ENCODE assay signal across 23 cellular contexts in the genomic region with DNA sequence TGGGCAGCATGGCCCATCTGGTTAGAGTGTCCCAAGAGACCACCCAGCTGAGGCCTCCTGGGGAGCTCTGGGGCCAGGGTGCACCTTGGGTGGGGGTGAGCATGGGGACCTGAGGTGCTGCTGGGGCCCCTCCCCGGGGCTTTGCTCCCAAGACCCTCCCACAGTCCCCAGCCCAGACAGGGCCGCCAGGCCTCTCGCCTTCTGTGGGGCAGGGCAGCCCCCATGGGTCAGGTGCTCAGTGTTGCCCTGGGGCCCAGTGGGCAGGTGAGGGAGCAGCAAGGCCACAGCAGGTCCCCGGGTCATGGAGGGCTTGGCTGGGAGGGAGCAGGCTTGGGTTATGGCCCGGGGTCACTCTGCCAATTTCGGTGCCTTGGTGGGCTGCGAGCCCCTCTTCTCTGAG. TPM values are rescaled to one million over a fixed set of nuclear protein-coding genes. Genes with fewer than 3 reads are reported as not detected.
DNase-seq lines count a peak whose midpoint lies in the region; ATAC-seq and TF ChIP-seq lines count a peak whose summit lies in the region.
"Had no signal": no experiment of that assay in that cellular context is flagged by ENCODE, and none has a peak within 500 bp of the region (broad histone marks: within the 10 kb centered on the region; RNA-seq: fewer than 3 reads in every experiment).

No MANE protein-coding gene starts in this region.

- H3K9me3 ChIP-seq in naive thymus-derived CD4-positive, alpha-beta T cell (ENCODE audit: control insufficient read depth in 2 of 3, low read length in 3 of 3): no peaks in the 10 kb centered on the region
- H3K9me3 ChIP-seq: BE2C had no signal

- ATAC-seq in activated naive CD8-positive, alpha-beta T cell treated with anti-CD3 and anti-CD28 coated beads, Interleukin-2, amount 10 ng/mL, durations not matched to agents 7 days and 5 days (ENCODE audit: low read depth): no peak
- ATAC-seq in activated naive CD8-positive, alpha-beta T cell treated with anti-CD3 and anti-CD28 coated beads, Interleukin-2, amount 50 U/mL, for 24 hours: no peak
- ATAC-seq in naive thymus-derived CD4-positive, alpha-beta T cell: peak; percentile 14
- ATAC-seq in activated T-cell treated with anti-CD3 and anti-CD28 coated beads, Interleukin-2, amount 50 U/mL, for 4 hours: no peak
- ATAC-seq: GM12878, GM23338, HCT116 had no signal

- H3K27ac Mint-ChIP-seq in activated naive CD8-positive, alpha-beta T cell treated with anti-CD3 and anti-CD28 coated beads, Interleukin-2, amount 10 ng/mL, durations not matched to agents 7 days and 5 days: peak overlapping the region; percentile 21
- H3K27ac Mint-ChIP-seq in activated naive CD8-positive, alpha-beta T cell treated with anti-CD3 and anti-CD28 coated beads, Interleukin-2, amount 50 U/mL, for 24 hours: no peak overlapping the region
- peak overlapping the region in 1 of 9 donors; percentile 62 for H3K27ac Mint-ChIP-seq in naive thymus-derived CD4-positive, alpha-beta T cell
- H3K27ac Mint-ChIP-seq: CD14-positive monocyte; CD4-positive, alpha-beta T cell; GM23338; HFFc6 had no signal

- intact Hi-C loops in naive thymus-derived CD4-positive, alpha-beta T cell (cut with micrococcal nuclease): no loop called here

- no peaks in the 10 kb centered on the region for H3K36me3 Mint-ChIP-seq in activated naive CD8-positive, alpha-beta T cell treated with anti-CD3 and anti-CD28 coated beads, Interleukin-2, amount 10 ng/mL, durations not matched to agents 7 days and 5 days
- no peaks in the 10 kb centered on the region for H3K36me3 Mint-ChIP-seq in activated naive CD8-positive, alpha-beta T cell treated with anti-CD3 and anti-CD28 coated beads, Interleukin-2, amount 50 U/mL, for 24 hours (ENCODE audit: low read depth)
- no peaks in the 10 kb centered on the region for H3K36me3 Mint-ChIP-seq in naive thymus-derived CD4-positive, alpha-beta T cell
- H3K36me3 Mint-ChIP-seq in activated T-cell treated with anti-CD3 and anti-CD28 coated beads, Interleukin-2, amount 50 U/mL, for 4 hours (ENCODE audit: insufficient read depth): no peaks in the 10 kb centered on the region
- H3K36me3 Mint-ChIP-seq: CD14-positive monocyte; CD8-positive, alpha-beta memory T cell had no signal

- no peaks in the 10 kb centered on the region for H3K27me3 Mint-ChIP-seq in activated naive CD8-positive, alpha-beta T cell treated with anti-CD3 and anti-CD28 coated beads, Interleukin-2, amount 10 ng/mL, durations not matched to agents 7 days and 5 days
- no peaks in the 10 kb centered on the region for H3K27me3 Mint-ChIP-seq in activated naive CD8-positive, alpha-beta T cell treated with anti-CD3 and anti-CD28 coated beads, Interleukin-2, amount 50 U/mL, for 24 hours
- no peaks in the 10 kb centered on the region for H3K27me3 Mint-ChIP-seq in naive thymus-derived CD4-positive, alpha-beta T cell
- no peaks in the 10 kb centered on the region for H3K27me3 Mint-ChIP-seq in activated T-cell treated with anti-CD3 and anti-CD28 coated beads, Interleukin-2, amount 50 U/mL, for 4 hours (ENCODE audit: low read depth)

- in situ Hi-C loops in ACHN (cut with HindIII; ENCODE audit: low pct_ligation_motif_present, low pct_unique_long_range_greater_than_20kb, low sequenced_read_pairs): no loop called here

- POLR2A ChIA-PET in activated naive CD8-positive, alpha-beta T cell treated with anti-CD3 and anti-CD28 coated beads, Interleukin-2, amount 10 ng/mL, durations not matched to agents 7 days and 5 days (lab: Charles Lee): no interaction called here
- POLR2A ChIA-PET in RWPE1 (lab: Yijun Ruan, JAX; ENCODE audit: low non-redundant PET): no interaction called here
- POLR2A ChIA-PET in naive thymus-derived CD4-positive, alpha-beta T cell (lab: Charles Lee): no interaction called here

- no peaks in the 10 kb centered on the region for H3K27me3 ChIP-seq in naive thymus-derived CD4-positive, alpha-beta T cell (ENCODE audit: control insufficient read depth in 2 of 2, insufficient read depth in 2 of 2, low read length in 2 of 2)
- H3K27me3 ChIP-seq: BE2C had no signal

- TF ChIP-seq CTCF in RWPE1 (conservative IDR thresholded peaks at IDR 0.05; ENCODE audit: low read depth): no peak

- no peak for DNase-seq in activated naive CD8-positive, alpha-beta T cell treated with anti-CD3 and anti-CD28 coated beads, Interleukin-2, amount 10 ng/mL, durations not matched to agents 7 days and 5 days
- no peak for DNase-seq in activated naive CD8-positive, alpha-beta T cell treated with anti-CD3 and anti-CD28 coated beads, Interleukin-2, amount 50 U/mL, for 24 hours
- DNase-seq in RWPE1 (ENCODE audit: low spot score) (no peak), ACHN (no peak), midbrain (lab: John Stamatoyannopoulos, UW) (no peak), UCSD-AML1 (lab: John Stamatoyannopoulos, UW; ENCODE audit: unreplicated experiment) (no peak)
- no peak for DNase-seq in naive thymus-derived CD4-positive, alpha-beta T cell
- no peak for DNase-seq in activated T-cell treated with anti-CD3 and anti-CD28 coated beads, Interleukin-2, amount 50 U/mL, for 4 hours
- DNase-seq: AML-193; BE2C; CD4-positive, alpha-beta T cell; CD8-positive, alpha-beta memory T cell; DMS 273 treated with DMSO at 0.1 percent for 48 hours; DMS79; EL; GDM1; H9; HFFc6 had no signal

- H3K4me1 Mint-ChIP-seq in activated naive CD8-positive, alpha-beta T cell treated with anti-CD3 and anti-CD28 coated beads, Interleukin-2, amount 10 ng/mL, durations not matched to agents 7 days and 5 days: no peaks in the 10 kb centered on the region
- H3K4me1 Mint-ChIP-seq in activated naive CD8-positive, alpha-beta T cell treated with anti-CD3 and anti-CD28 coated beads, Interleukin-2, amount 50 U/mL, for 24 hours: no peaks in the 10 kb centered on the region
- H3K4me1 Mint-ChIP-seq in naive thymus-derived CD4-positive, alpha-beta T cell: peaks cover 0 to 1% (median 0%) of the 10 kb centered on the region in 7 donors
- H3K4me1 Mint-ChIP-seq in activated T-cell treated with anti-CD3 and anti-CD28 coated beads, Interleukin-2, amount 50 U/mL, for 4 hours (ENCODE audit: low read depth): no peaks in the 10 kb centered on the region
- H3K4me1 Mint-ChIP-seq: CD14-positive monocyte, GM23338 had no signal

- no peaks in the 10 kb centered on the region for H3K9me3 Mint-ChIP-seq in activated naive CD8-positive, alpha-beta T cell treated with anti-CD3 and anti-CD28 coated beads, Interleukin-2, amount 10 ng/mL, durations not matched to agents 7 days and 5 days
- no peaks in the 10 kb centered on the region for H3K9me3 Mint-ChIP-seq in activated naive CD8-positive, alpha-beta T cell treated with anti-CD3 and anti-CD28 coated beads, Interleukin-2, amount 50 U/mL, for 24 hours
- peaks cover 0 to 1% (median 0%) of the 10 kb centered on the region in 11 donors for H3K9me3 Mint-ChIP-seq in naive thymus-derived CD4-positive, alpha-beta T cell
- H3K9me3 Mint-ChIP-seq in activated T-cell treated with anti-CD3 and anti-CD28 coated beads, Interleukin-2, amount 50 U/mL, for 4 hours: no peaks in the 10 kb centered on the region
- H3K9me3 Mint-ChIP-seq: CD4-positive, alpha-beta T cell; CD8-positive, alpha-beta memory T cell; GM23338; H9 had no signal

- CTCF ChIA-PET in RWPE1 (lab: Yijun Ruan, JAX): no interaction called here
- CTCF ChIA-PET in naive thymus-derived CD4-positive, alpha-beta T cell (lab: Charles Lee): no interaction called here

- H3K4me3 Mint-ChIP-seq in activated naive CD8-positive, alpha-beta T cell treated with anti-CD3 and anti-CD28 coated beads, Interleukin-2, amount 10 ng/mL, durations not matched to agents 7 days and 5 days: no peak overlapping the region
- no peak overlapping the region for H3K4me3 Mint-ChIP-seq in activated naive CD8-positive, alpha-beta T cell treated with anti-CD3 and anti-CD28 coated beads, Interleukin-2, amount 50 U/mL, for 24 hours
- H3K4me3 Mint-ChIP-seq in naive thymus-derived CD4-positive, alpha-beta T cell: no peak overlapping the region
- no peak overlapping the region for H3K4me3 Mint-ChIP-seq in activated T-cell treated with anti-CD3 and anti-CD28 coated beads, Interleukin-2, amount 50 U/mL, for 4 hours
- H3K4me3 Mint-ChIP-seq: CD14-positive monocyte; CD4-positive, alpha-beta T cell; CD8-positive, alpha-beta memory T cell; GM23338; H9; HFFc6 had no signal

- no peak overlapping the region for H3K4me3 ChIP-seq in naive thymus-derived CD4-positive, alpha-beta T cell (ENCODE audit: low read length)
- H3K4me3 ChIP-seq: GM12878, GM23338 had no signal

- H3K27ac ChIP-seq in RWPE1: peak overlapping the region; percentile 51
- H3K27ac ChIP-seq in naive thymus-derived CD4-positive, alpha-beta T cell (ENCODE audit: low read depth, low read length): no peak overlapping the region
- H3K27ac ChIP-seq: 22Rv1 had no signal

- H3K4me1 ChIP-seq in naive thymus-derived CD4-positive, alpha-beta T cell (ENCODE audit: control insufficient read depth in 2 of 2, insufficient read depth in 2 of 2, low read length in 2 of 2): no peaks in the 10 kb centered on the region
- H3K4me1 ChIP-seq: BE2C had no signal

- H3K36me3 ChIP-seq in naive thymus-derived CD4-positive, alpha-beta T cell (ENCODE audit: control insufficient read depth in 2 of 3, insufficient read depth in 3 of 3, low read length in 3 of 3): no peaks in the 10 kb centered on the region
- H3K36me3 ChIP-seq: BE2C had no signal

RNA-seq across cellular contexts. Expression of a gene that starts 24.5 kb away (rescaled TPM):
- 1 to 10 TPM; 9.6 to 9.9 TPM for total RNA-seq in activated naive CD8-positive, alpha-beta T cell treated with anti-CD3 and anti-CD28 coated beads, Interleukin-2, amount 10 ng/mL, durations not matched to agents 7 days and 5 days
- total RNA-seq in naive thymus-derived CD4-positive, alpha-beta T cell: 10 to 100 TPM in 4 of 5 experiments, 1 to 10 TPM in 1; 8.7 to 14.9 (median 12.3) TPM
- polyA plus RNA-seq in naive thymus-derived CD4-positive, alpha-beta T cell: 10 to 100 TPM in 1 of 2 donors, 1 to 10 TPM in 1; 9.1 to 10.4 TPM
- total RNA-seq in activated T-cell treated with anti-CD3 and anti-CD28 coated beads, Interleukin-2, amount 50 U/mL, for 4 hours: 10 to 100 TPM; 23.4 to 23.6 (median 23.6) TPM

RNA-seq across cellular contexts. Expression of a gene that starts 39.2 kb away (rescaled TPM):
- total RNA-seq in activated naive CD8-positive, alpha-beta T cell treated with anti-CD3 and anti-CD28 coated beads, Interleukin-2, amount 10 ng/mL, durations not matched to agents 7 days and 5 days: 10 to 100 TPM; 28.2 to 30.3 TPM
- 10 to 100 TPM; 10.1 to 37.4 (median 18.4) TPM for total RNA-seq in naive thymus-derived CD4-positive, alpha-beta T cell
- 1 to 10 TPM in 1 of 2 donors, under 1 TPM in 1; 0.11 to 1.5 TPM for polyA plus RNA-seq in naive thymus-derived CD4-positive, alpha-beta T cell
- 1 to 10 TPM in 1 of 3 donors, under 1 TPM in 2; 0.58 to 1.3 (median 0.81) TPM for total RNA-seq in activated T-cell treated with anti-CD3 and anti-CD28 coated beads, Interleukin-2, amount 50 U/mL, for 4 hours
- polyA plus RNA-seq: CD14-positive monocyte, GM23338 had no signal

RNA-seq across cellular contexts. Expression of a gene that starts 45.2 kb away (rescaled TPM):
- total RNA-seq in activated naive CD8-positive, alpha-beta T cell treated with anti-CD3 and anti-CD28 coated beads, Interleukin-2, amount 10 ng/mL, durations not matched to agents 7 days and 5 days: 100 to 1,000 TPM; 140 to 147 TPM
- 100 to 1,000 TPM in 3 of 5 experiments, 10 to 100 TPM in 2; 71.0 to 150 (median 136) TPM for total RNA-seq in naive thymus-derived CD4-positive, alpha-beta T cell
- 100 to 1,000 TPM; 110 to 116 TPM for polyA plus RNA-seq in naive thymus-derived CD4-positive, alpha-beta T cell
- total RNA-seq in activated T-cell treated with anti-CD3 and anti-CD28 coated beads, Interleukin-2, amount 50 U/mL, for 4 hours: 100 to 1,000 TPM; 153 to 170 (median 170) TPM

RNA-seq across cellular contexts. Expression of a gene that starts 45.5 kb away (rescaled TPM):
- 10 to 100 TPM; 10.5 to 11.6 TPM for total RNA-seq in activated naive CD8-positive, alpha-beta T cell treated with anti-CD3 and anti-CD28 coated beads, Interleukin-2, amount 10 ng/mL, durations not matched to agents 7 days and 5 days
- 10 to 100 TPM in 3 of 5 experiments, 1 to 10 TPM in 2; 8.5 to 16.4 (median 11.2) TPM for total RNA-seq in naive thymus-derived CD4-positive, alpha-beta T cell
- 1 to 10 TPM; 5.0 to 5.3 TPM for polyA plus RNA-seq in naive thymus-derived CD4-positive, alpha-beta T cell
- 1 to 10 TPM; 6.4 to 7.0 (median 6.7) TPM for total RNA-seq in activated T-cell treated with anti-CD3 and anti-CD28 coated beads, Interleukin-2, amount 50 U/mL, for 4 hours

Comparison
In these comparisons a context has a peak if more than half of its experiments do, and no peak if none do; other contexts are left out.
1. RNA of a gene that starts 39.2 kb away (total RNA-seq): 28.2 to 30.3 TPM in activated naive CD8-positive, alpha-beta T cell treated with anti-CD3 and anti-CD28 coated beads, Interleukin-2, amount 10 ng/mL, durations not matched to agents 7 days and 5 days and 10.1 to 37.4 TPM in naive thymus-derived CD4-positive, alpha-beta T cell; 0.58 to 1.3 TPM in activated T-cell treated with anti-CD3 and anti-CD28 coated beads, Interleukin-2, amount 50 U/mL, for 4 hours; every median in the first group is over 4 times any median in the second.